ENCODE assay signal across 8 cellular contexts in the genomic region with DNA sequence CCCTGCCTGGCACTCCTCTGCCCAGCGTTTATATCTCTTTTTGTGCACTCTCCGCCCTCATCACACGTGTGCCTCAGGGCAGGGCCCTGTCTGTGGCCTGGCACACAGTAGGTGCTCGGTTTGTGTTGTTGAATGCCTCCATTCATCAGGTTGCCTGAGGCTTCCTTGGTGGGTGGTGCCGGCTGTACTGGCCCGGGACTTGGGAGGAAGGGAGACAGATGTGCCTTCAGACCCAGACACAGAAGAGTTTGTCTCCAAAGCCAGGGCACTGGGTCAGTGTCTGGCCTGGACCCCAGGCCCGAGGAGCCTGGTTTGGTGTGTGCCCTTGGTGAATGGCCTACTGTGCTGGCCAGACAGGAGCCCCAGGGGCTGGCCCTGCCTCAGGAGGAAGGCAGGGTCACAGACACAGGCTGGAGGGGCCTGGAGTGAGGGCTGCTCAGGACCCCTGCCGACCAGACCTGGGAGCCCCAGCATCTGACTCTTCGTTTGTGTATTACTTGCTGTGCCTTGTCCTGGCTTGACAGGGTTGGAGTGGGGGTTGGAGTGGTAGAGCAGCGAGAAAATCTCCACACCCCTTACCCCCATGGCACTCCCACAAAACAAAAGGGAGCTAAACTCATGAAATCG.
DNase-seq lines count a peak whose midpoint lies in the region; ATAC-seq and TF ChIP-seq lines count a peak whose summit lies in the region.

No MANE protein-coding gene starts in this region.

- no peaks in the 10 kb centered on the region for H4K20me1 ChIP-seq in HCT116 (ENCODE audit: insufficient read depth)

- CTCF ChIA-PET in HCT116 (lab: Charles Lee), result no interaction called here

- POLR2A ChIA-PET in HCT116 (lab: Charles Lee), result no interaction called here

- H3K27me3 ChIP-seq in HCT116 (ENCODE audit: insufficient read depth, low read length), result no peaks in the 10 kb centered on the region

- BruUV-seq in HCT116 (replicated peaks; lab: Mats Ljungman, UMichigan), result TSS peak; percentile 41

- peaks cover 56% of the 10 kb centered on the region for H3K79me2 ChIP-seq in HCT116 (ENCODE audit: insufficient read depth, low read length)

- RAD21 ChIA-PET in HCT116 (lab: Charles Lee; ENCODE audit: low non-redundant PET in 1 of 2, low total read pairs in 2 of 2, uncharacterized antibody in 2 of 2, unreplicated experiment in 2 of 2), result no interaction called here

- H3K36me3 Mint-ChIP-seq in activated T-helper 17 cell treated with anti-CD3 and anti-CD28 coated beads, Interleukin-2, amount 50 U/mL, for 72 hours (ENCODE audit: low read depth), result no peaks in the 10 kb centered on the region
- H3K36me3 Mint-ChIP-seq in stimulated activated effector memory CD8-positive, alpha-beta T cell treated with anti-CD3 and anti-CD28 coated beads, Interleukin-12 subunit alpha, Interleukin-12 subunit beta, amount 100 ng/mL, for 72 hours, result peaks cover 5% of the 10 kb centered on the region

- no peak for TF ChIP-seq POLR2A in HCT116 (IDR thresholded peaks at IDR 0.05; ENCODE audit: borderline replicate concordance, extremely low read depth, insufficient read depth, insufficient read length)

- DNase-seq in HCT116 (ENCODE audit: low read depth, low spot score) (no peak), KG1 (lab: John Stamatoyannopoulos, UW) (no peak), NCI-H2029 (lab: John Stamatoyannopoulos, UW) (no peak)
- DNase-seq in stimulated activated effector memory CD8-positive, alpha-beta T cell treated with anti-CD3 and anti-CD28 coated beads, Interleukin-12 subunit alpha, Interleukin-12 subunit beta, amount 100 ng/mL, for 72 hours (ENCODE audit: low spot score in 2 of 2), result no peak

- peak overlapping the region; percentile 99 for H3K4me2 ChIP-seq in HCT116 (ENCODE audit: low read length)

- H3K27me3 Mint-ChIP-seq in activated T-helper 17 cell treated with anti-CD3 and anti-CD28 coated beads, Interleukin-2, amount 50 U/mL, for 72 hours, result no peaks in the 10 kb centered on the region

- peak overlapping the region; percentile 95 for H3K27ac Mint-ChIP-seq in activated T-helper 17 cell treated with anti-CD3 and anti-CD28 coated beads, Interleukin-2, amount 50 U/mL, for 72 hours
- peak overlapping the region; percentile 95 for H3K27ac Mint-ChIP-seq in stimulated activated effector memory CD8-positive, alpha-beta T cell treated with anti-CD3 and anti-CD28 coated beads, Interleukin-12 subunit alpha, Interleukin-12 subunit beta, amount 100 ng/mL, for 72 hours

- no peaks in the 10 kb centered on the region for H3K9me2 ChIP-seq in HCT116 (ENCODE audit: insufficient read depth)

- H3K9ac ChIP-seq in HCT116 (ENCODE audit: low read length), result peak overlapping the region; percentile 79

- H3K4me3 ChIP-seq in HCT116 (replicated peaks in 1 of 2; ENCODE audit: low read depth in 1 of 2, low read length in 2 of 2) (peak overlapping the region; percentile 72 to 73), iPS-11a (ENCODE audit: low read depth, low read length) (peak overlapping the region; percentile 8)

- H2AFZ ChIP-seq in HCT116 (ENCODE audit: low read depth, low read length, poor library complexity, severe bottlenecking), result no peak overlapping the region

- TF ChIP-seq RAD21 in HCT116 (IDR thresholded peaks at IDR 0.05; ENCODE audit: low read depth), result no peak

- H3K4me3 Mint-ChIP-seq in activated T-helper 17 cell treated with anti-CD3 and anti-CD28 coated beads, Interleukin-2, amount 50 U/mL, for 72 hours, result peak overlapping the region; percentile 96
- H3K4me3 Mint-ChIP-seq in stimulated activated effector memory CD8-positive, alpha-beta T cell treated with anti-CD3 and anti-CD28 coated beads, Interleukin-12 subunit alpha, Interleukin-12 subunit beta, amount 100 ng/mL, for 72 hours, result peak overlapping the region; percentile 88

- TF ChIP-seq CTCF in HCT116 (IDR thresholded peaks at IDR 0.05 in 2 of 3, conservative IDR thresholded peaks at IDR 0.05 in 1 of 3; ENCODE audit: borderline replicate concordance in 1 of 3, insufficient read depth in 1 of 3, low read depth in 2 of 3, low read length in 2 of 3), result no peak

- intact Hi-C loops in HCT116 (cut with micrococcal nuclease), result no loop called here

- peaks cover 0 to 4% of the 10 kb centered on the region in 2 experiments; a peak in 1 of 4 replicates for H3K36me3 ChIP-seq in HCT116 (ENCODE audit: control insufficient read depth in 1 of 2, insufficient read depth in 2 of 2, low read length in 2 of 2)

- peak overlapping the region; percentile 78 for H3K27ac ChIP-seq in HCT116 (ENCODE audit: low read depth, low read length)

- no peaks in the 10 kb centered on the region for H3K9me3 ChIP-seq in HCT116 (ENCODE audit: control insufficient read depth in 1 of 2, insufficient read depth in 1 of 2, low read depth in 1 of 2, low read length in 2 of 2)

- peaks cover 22% of the 10 kb centered on the region for H3K4me1 Mint-ChIP-seq in activated T-helper 17 cell treated with anti-CD3 and anti-CD28 coated beads, Interleukin-2, amount 50 U/mL, for 72 hours
- H3K4me1 Mint-ChIP-seq in stimulated activated effector memory CD8-positive, alpha-beta T cell treated with anti-CD3 and anti-CD28 coated beads, Interleukin-12 subunit alpha, Interleukin-12 subunit beta, amount 100 ng/mL, for 72 hours, result peaks cover 67% of the 10 kb centered on the region

- ATAC-seq in HCT116 (no peak; the same call in 1 of the 2 replicates), GM18868 (IDR thresholded peaks at IDR 0.05; ENCODE audit: unreplicated experiment) (no peak), GM19324 (IDR thresholded peaks at IDR 0.05; ENCODE audit: low FRiP score, unreplicated experiment) (no peak)
- ATAC-seq in activated T-helper 17 cell treated with anti-CD3 and anti-CD28 coated beads, Interleukin-2, amount 50 U/mL, for 72 hours (replicated peaks), result no peak
- no peak for ATAC-seq in stimulated activated effector memory CD8-positive, alpha-beta T cell treated with anti-CD3 and anti-CD28 coated beads, Interleukin-12 subunit alpha, Interleukin-12 subunit beta, amount 100 ng/mL, for 72 hours

- peaks cover 26 to 42% of the 10 kb centered on the region in 2 experiments for H3K4me1 ChIP-seq in HCT116 (ENCODE audit: control insufficient read depth in 1 of 2, insufficient read depth in 2 of 2, low read length in 2 of 2)

- no peaks in the 10 kb centered on the region for H3K9me3 Mint-ChIP-seq in activated T-helper 17 cell treated with anti-CD3 and anti-CD28 coated beads, Interleukin-2, amount 50 U/mL, for 72 hours
- H3K9me3 Mint-ChIP-seq in stimulated activated effector memory CD8-positive, alpha-beta T cell treated with anti-CD3 and anti-CD28 coated beads, Interleukin-12 subunit alpha, Interleukin-12 subunit beta, amount 100 ng/mL, for 72 hours, result no peaks in the 10 kb centered on the region

TF ChIP-seq in HCT116, 20 proteins besides CTCF, POLR2A, EP300 and RAD21:
- TF ChIP-seq ELF1 (IDR thresholded peaks at IDR 0.05; ENCODE audit: borderline replicate concordance, low read depth), result no peak
- TF ChIP-seq, protein P1, sequence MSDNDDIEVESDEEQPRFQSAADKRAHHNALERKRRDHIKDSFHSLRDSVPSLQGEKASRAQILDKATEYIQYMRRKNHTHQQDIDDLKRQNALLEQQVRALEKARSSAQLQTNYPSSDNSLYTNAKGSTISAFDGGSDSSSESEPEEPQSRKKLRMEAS (IDR thresholded peaks at IDR 0.05), result no peak
TF ChIP-seq in HCT116: peak in this region for 0.
